8 cellular contexts compared by ENCODE assay signal in genomic region chrX:115968436-115969252, GRCh38.
DNase-seq lines count a peak whose midpoint lies in the region; ATAC-seq and TF ChIP-seq lines count a peak whose summit lies in the region.

No MANE protein-coding gene starts in this region.

- no peaks in the 10 kb centered on the region for H3K4me1 Mint-ChIP-seq in Caco-2 (ENCODE audit: low read depth, unreplicated experiment)

- H3K27me3 ChIP-seq in Caco-2 (replicated peaks; ENCODE audit: control insufficient read depth, insufficient read depth, low read length): no peaks in the 10 kb centered on the region
- no peaks in the 10 kb centered on the region for H3K27me3 ChIP-seq in SJSA1 (replicated peaks)
- no peaks in the 10 kb centered on the region for H3K27me3 ChIP-seq in foreskin keratinocyte

- H3K27me3 Mint-ChIP-seq in Caco-2 (ENCODE audit: insufficient read depth, unreplicated experiment): no peaks in the 10 kb centered on the region

- CTCF ChIA-PET in Caco-2 (lab: Charles Lee): no interaction called here

- no TSS peak for BruUV-seq in Caco-2 (replicated peaks; lab: Mats Ljungman, UMichigan)

- no peaks in the 10 kb centered on the region for H3K36me3 Mint-ChIP-seq in Caco-2 (ENCODE audit: insufficient read depth, unreplicated experiment)

- TF ChIP-seq CTCF in Caco-2 (IDR thresholded peaks at IDR 0.05; ENCODE audit: insufficient read depth in 1 of 2, low read depth in 1 of 2, low read length in 1 of 2, severe bottlenecking in 1 of 2, unreplicated experiment in 1 of 2) (no peak), foreskin keratinocyte (conservative IDR thresholded peaks at IDR 0.05) (peak; percentile 14)

- H3K36me3 ChIP-seq in Caco-2 (ENCODE audit: control insufficient read depth, insufficient read depth, low read length) (no peaks in the 10 kb centered on the region), SJSA1 (no peaks in the 10 kb centered on the region)

- no peaks in the 10 kb centered on the region for H3K9me3 ChIP-seq in Caco-2
- H3K9me3 ChIP-seq in SJSA1 (replicated peaks): no peaks in the 10 kb centered on the region

- DNase-seq in Caco-2: no peak
- peak; percentile 64 for DNase-seq in KG1 (lab: John Stamatoyannopoulos, UW)
- DNase-seq in SJSA1 (ENCODE audit: low read depth in 1 of 2, low spot score in 2 of 2): peak in 1 of 2 experiments; percentile 0
- DNase-seq in foreskin keratinocyte: peak; percentile 22 to 44
- peak; percentile 42 for DNase-seq in occipital lobe (lab: John Stamatoyannopoulos, UW)
- DNase-seq in stimulated activated CD4-positive, alpha-beta T cell treated with anti-CD3 and anti-CD28 coated beads, Interleukin-4, amount 100 ng/mL, for 24 hours: no peak

- no peak overlapping the region for H3K27ac Mint-ChIP-seq in Caco-2 (ENCODE audit: unreplicated experiment)

- H3K27ac ChIP-seq in SJSA1: no peak overlapping the region
- H3K27ac ChIP-seq in foreskin keratinocyte: peak overlapping the region; percentile 47

- no peak overlapping the region for H3K4me3 ChIP-seq in Caco-2 (ENCODE audit: low read depth, low read length)
- H3K4me3 ChIP-seq in SJSA1: peak overlapping the region; percentile 36

- intact Hi-C loops in Caco-2 (cut with micrococcal nuclease; ENCODE audit: unreplicated experiment): no loop called here

- peak overlapping the region; percentile 19 for H3K4me3 Mint-ChIP-seq in Caco-2 (ENCODE audit: unreplicated experiment)

- peak; percentile 81 for ATAC-seq in GM21528 (IDR thresholded peaks at IDR 0.05; ENCODE audit: low FRiP score, unreplicated experiment)
- ATAC-seq in foreskin keratinocyte: peak; percentile 84
- ATAC-seq in GM19452 (IDR thresholded peaks at IDR 0.05; ENCODE audit: unreplicated experiment): no peak

- POLR2A ChIA-PET in Caco-2 (lab: Charles Lee): no interaction called here

- H3K4me1 ChIP-seq in Caco-2 (no peaks in the 10 kb centered on the region), SJSA1 (replicated peaks) (no peaks in the 10 kb centered on the region), foreskin keratinocyte (no peaks in the 10 kb centered on the region)

- no peaks in the 10 kb centered on the region for H3K9me3 Mint-ChIP-seq in Caco-2 (ENCODE audit: unreplicated experiment)

Comparison
In these comparisons a context has a peak if more than half of its experiments do, and no peak if none do; other contexts are left out.
1. DNase-seq: peak in KG1 (single experiment), foreskin keratinocyte (2 of 2) and occipital lobe (single experiment); none in Caco-2 (0 of 2) and stimulated activated CD4-positive, alpha-beta T cell treated with anti-CD3 and anti-CD28 coated beads, Interleukin-4, amount 100 ng/mL, for 24 hours (single experiment).